ENCODE assay signal across 10 cellular contexts in genomic region chr16:11310997-11311561, GRCh38. TPM values are rescaled to one million over a fixed set of nuclear protein-coding genes. Genes with fewer than 3 reads are reported as not detected.
A peak's percentile ranks its signal among the peaks of the same experiment; 100 is the strongest.
DNase-seq lines count a peak whose midpoint lies in the region; ATAC-seq, FAIRE-seq and TF ChIP-seq lines count a peak whose summit lies in the region.
"Had no signal": no experiment of that assay in that cellular context is flagged by ENCODE, and none has a peak within 500 bp of the region (broad histone marks: within the 10 kb centered on the region; RNA-seq: fewer than 3 reads in every experiment).

No MANE protein-coding gene starts in this region.

- no peak overlapping the region for H2AFZ ChIP-seq in astrocyte (ENCODE audit: low read depth, low read length)

- no peaks in the 10 kb centered on the region for H3K36me3 ChIP-seq in CD8-positive, alpha-beta memory T cell (ENCODE audit: insufficient read depth, low read length)
- H3K36me3 ChIP-seq in astrocyte (ENCODE audit: insufficient read depth, low read length) (no peaks in the 10 kb centered on the region), upper lobe of right lung (no peaks in the 10 kb centered on the region)

- CTCF ChIA-PET in CD8-positive, alpha-beta memory T cell (lab: Charles Lee) = interaction anchor here (0.9 to 3.2 kb wide), 3 partner anchors 13 to 56 kb away, joined by 3 to 8 read pairs (median 5); partner anchors contain the start of gene SOCS1

- POLR2A ChIA-PET in CD8-positive, alpha-beta memory T cell (lab: Charles Lee) = interaction anchor here (0.8 kb wide), 1 partner anchor 55 kb away, joined by 3 read pairs; the partner anchor contains the start of gene SOCS1

- DNase-seq in CD8-positive, alpha-beta memory T cell = peak in 3 of 5 donors; percentile 62 to 73 (median 72)
- DNase-seq in M059J (ENCODE audit: low read depth) (peak; percentile 56), astrocyte (ENCODE audit: low read depth) (no peak), upper lobe of right lung (no peak), cerebellar nuclear complex (lab: John Stamatoyannopoulos, UW) (no peak), pons (ENCODE audit: low spot score) (no peak)
- DNase-seq: NCI-H69 had no signal

- H3K4me2 ChIP-seq in astrocyte (ENCODE audit: low read length) = peak overlapping the region; percentile 45

- H3K27me3 ChIP-seq in CD8-positive, alpha-beta memory T cell (ENCODE audit: insufficient read depth, low read length, poor library complexity, severe bottlenecking) = no peaks in the 10 kb centered on the region
- H3K27me3 ChIP-seq in astrocyte (ENCODE audit: insufficient read depth, low read length) (no peaks in the 10 kb centered on the region), upper lobe of right lung (no peaks in the 10 kb centered on the region)

- H3K9me3 ChIP-seq in CD8-positive, alpha-beta memory T cell (ENCODE audit: low read length) = no peaks in the 10 kb centered on the region
- H3K9me3 ChIP-seq in astrocyte (ENCODE audit: insufficient read depth, low read depth, low read length) = no peaks in the 10 kb centered on the region
- no peaks in the 10 kb centered on the region for H3K9me3 ChIP-seq in upper lobe of right lung

- H4K20me1 ChIP-seq in astrocyte (ENCODE audit: insufficient read depth, low read length) = no peaks in the 10 kb centered on the region

- H3K4me3 Mint-ChIP-seq in CD8-positive, alpha-beta memory T cell = peak overlapping the region; percentile 52 to 90 (median 73)
- no peak overlapping the region for H3K4me3 Mint-ChIP-seq in astrocyte (ENCODE audit: unreplicated experiment)

- peaks cover 27% of the 10 kb centered on the region for H3K4me1 ChIP-seq in CD8-positive, alpha-beta memory T cell (ENCODE audit: insufficient read depth, low read length)
- H3K4me1 ChIP-seq in astrocyte (ENCODE audit: insufficient read depth, low read length) (peaks cover 46% of the 10 kb centered on the region), upper lobe of right lung (peaks cover 30% of the 10 kb centered on the region)

- peaks cover 0 to 1% (median 0%) of the 10 kb centered on the region in 3 donors for H3K36me3 Mint-ChIP-seq in CD8-positive, alpha-beta memory T cell
- no peaks in the 10 kb centered on the region for H3K36me3 Mint-ChIP-seq in astrocyte (ENCODE audit: low read depth, unreplicated experiment)

- H3K9ac ChIP-seq in astrocyte (ENCODE audit: low read length) = no peak overlapping the region

- no peak overlapping the region for H3K4me3 ChIP-seq in CD8-positive, alpha-beta memory T cell (ENCODE audit: low read length)
- H3K4me3 ChIP-seq in astrocyte (ENCODE audit: insufficient read depth, low read depth, low read length) (no peak overlapping the region), upper lobe of right lung (no peak overlapping the region)

- FAIRE-seq in astrocyte (lab: Jason Lieb, UNC) = no peak

- peak overlapping the region; percentile 21 to 95 (median 90) for H3K27ac Mint-ChIP-seq in CD8-positive, alpha-beta memory T cell
- H3K27ac Mint-ChIP-seq in astrocyte (ENCODE audit: unreplicated experiment) = peak overlapping the region; percentile 89

- no peaks in the 10 kb centered on the region for H3K79me2 ChIP-seq in astrocyte (ENCODE audit: insufficient read depth, low read length)

- H3K27ac ChIP-seq in CD8-positive, alpha-beta memory T cell (ENCODE audit: low read depth, low read length) = no peak overlapping the region
- H3K27ac ChIP-seq in astrocyte (ENCODE audit: low read depth, low read length) (peak overlapping the region; percentile 59), upper lobe of right lung (no peak overlapping the region)

- no peaks in the 10 kb centered on the region for H3K9me3 Mint-ChIP-seq in CD8-positive, alpha-beta memory T cell
- no peaks in the 10 kb centered on the region for H3K9me3 Mint-ChIP-seq in astrocyte (ENCODE audit: unreplicated experiment)

- intact Hi-C loops in upper lobe of right lung (cut with DNase I) = no loop called here

- TF ChIP-seq CTCF in astrocyte (IDR thresholded peaks at IDR 0.05; ENCODE audit: insufficient read depth, low read depth, low read length) (no peak), upper lobe of right lung (IDR thresholded peaks at IDR 0.05) (no peak)

- H3K4me1 Mint-ChIP-seq in CD8-positive, alpha-beta memory T cell = peaks cover 28 to 50% (median 44%) of the 10 kb centered on the region in 3 donors
- H3K4me1 Mint-ChIP-seq in astrocyte (ENCODE audit: low read depth, unreplicated experiment) = peaks cover 35% of the 10 kb centered on the region

- no peaks in the 10 kb centered on the region for H3K27me3 Mint-ChIP-seq in CD8-positive, alpha-beta memory T cell
- no peaks in the 10 kb centered on the region for H3K27me3 Mint-ChIP-seq in astrocyte (ENCODE audit: low read depth, unreplicated experiment)

- peak; percentile 37 for ATAC-seq in GM21367 (IDR thresholded peaks at IDR 0.05; ENCODE audit: unreplicated experiment)
- ATAC-seq in upper lobe of right lung = no peak
- no peak for ATAC-seq in GM19467 (IDR thresholded peaks at IDR 0.05; ENCODE audit: unreplicated experiment)

RNA-seq across cellular contexts. Expression of gene PRM1, which starts 29.9 kb away (rescaled TPM):
- total RNA-seq in CD8-positive, alpha-beta memory T cell = not detected
- polyA plus RNA-seq in CD8-positive, alpha-beta memory T cell = not detected
- not detected in 2 replicates for total RNA-seq in M059J (2014; rRNA removed; shearing (Covaris generic))
- total RNA-seq in astrocyte = not detected in 2 replicates
- not detected for total RNA-seq in upper lobe of right lung
- total RNA-seq: posterior vena cava had no signal

RNA-seq across cellular contexts. Expression of gene RMI2, which starts 34.2 kb away (rescaled TPM):
- total RNA-seq in CD8-positive, alpha-beta memory T cell = 10 to 100 TPM; 37.0 to 38.3 TPM
- polyA plus RNA-seq in CD8-positive, alpha-beta memory T cell = 1.1 TPM
- 42.6 and 46.9 TPM in 2 replicates for total RNA-seq in M059J (2014; rRNA removed; shearing (Covaris generic))
- total RNA-seq in astrocyte (6.9 and 7.8 TPM in 2 replicates), upper lobe of right lung (1.2 TPM)

RNA-seq across cellular contexts. Expression of gene PRM2, which starts 34.8 kb away (rescaled TPM):
- total RNA-seq in CD8-positive, alpha-beta memory T cell = not detected
- polyA plus RNA-seq in CD8-positive, alpha-beta memory T cell = not detected
- not detected in 2 replicates for total RNA-seq in M059J (2014; rRNA removed; shearing (Covaris generic))
- total RNA-seq in astrocyte = not detected in 2 replicates
- not detected for total RNA-seq in upper lobe of right lung
- total RNA-seq: posterior vena cava had no signal

RNA-seq across cellular contexts. Expression of gene PRM3, which starts 37.6 kb away (rescaled TPM):
- total RNA-seq in CD8-positive, alpha-beta memory T cell = not detected
- polyA plus RNA-seq in CD8-positive, alpha-beta memory T cell = not detected
- not detected in 2 replicates for total RNA-seq in M059J (2014; rRNA removed; shearing (Covaris generic))
- not detected in 2 replicates for total RNA-seq in astrocyte
- not detected for total RNA-seq in upper lobe of right lung
- total RNA-seq: posterior vena cava had no signal

RNA-seq across cellular contexts. Expression of gene TNP2, which starts 42.0 kb away (rescaled TPM):
- total RNA-seq in CD8-positive, alpha-beta memory T cell = not detected
- not detected for polyA plus RNA-seq in CD8-positive, alpha-beta memory T cell
- total RNA-seq in M059J (2014; rRNA removed; shearing (Covaris generic)) = not detected in 2 replicates
- not detected in 2 replicates for total RNA-seq in astrocyte
- not detected for total RNA-seq in upper lobe of right lung
- total RNA-seq: posterior vena cava had no signal

Comparison
In these comparisons a context has a peak if more than half of its experiments do, and no peak if none do; other contexts are left out.
1. DNase-seq: peak in CD8-positive, alpha-beta memory T cell (3 of 5) and M059J (single experiment); none in astrocyte (single experiment), upper lobe of right lung (single experiment), cerebellar nuclear complex (0 of 2) and pons (single experiment).